Comparison of ENCODE assay signal across 1 cellular context in genomic region chr1:65459397-65459768, GRCh38.
TF ChIP-seq lines count a peak whose summit lies in the region.

No MANE protein-coding gene starts in this region.

TF ChIP-seq in WTC11, 78 proteins besides CTCF, POLR2A, EP300 and RAD21 (continued from another document):
- TF ChIP-seq, protein P1, sequence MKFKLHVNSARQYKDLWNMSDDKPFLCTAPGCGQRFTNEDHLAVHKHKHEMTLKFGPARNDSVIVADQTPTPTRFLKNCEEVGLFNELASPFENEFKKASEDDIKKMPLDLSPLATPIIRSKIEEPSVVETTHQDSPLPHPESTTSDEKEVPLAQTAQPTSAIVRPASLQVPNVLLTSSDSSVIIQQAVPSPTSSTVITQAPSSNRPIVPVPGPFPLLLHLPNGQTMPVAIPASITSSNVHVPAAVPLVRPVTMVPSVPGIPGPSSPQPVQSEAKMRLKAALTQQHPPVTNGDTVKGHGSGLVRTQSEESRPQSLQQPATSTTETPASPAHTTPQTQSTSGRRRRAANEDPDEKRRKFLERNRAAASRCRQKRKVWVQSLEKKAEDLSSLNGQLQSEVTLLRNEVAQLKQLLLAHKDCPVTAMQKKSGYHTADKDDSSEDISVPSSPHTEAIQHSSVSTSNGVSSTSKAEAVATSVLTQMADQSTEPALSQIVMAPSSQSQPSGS (CRISPR knock-in tag; IDR thresholded peaks at IDR 0.05; ENCODE audit: borderline replicate concordance, low read depth), result no peak
- TF ChIP-seq, protein P2, sequence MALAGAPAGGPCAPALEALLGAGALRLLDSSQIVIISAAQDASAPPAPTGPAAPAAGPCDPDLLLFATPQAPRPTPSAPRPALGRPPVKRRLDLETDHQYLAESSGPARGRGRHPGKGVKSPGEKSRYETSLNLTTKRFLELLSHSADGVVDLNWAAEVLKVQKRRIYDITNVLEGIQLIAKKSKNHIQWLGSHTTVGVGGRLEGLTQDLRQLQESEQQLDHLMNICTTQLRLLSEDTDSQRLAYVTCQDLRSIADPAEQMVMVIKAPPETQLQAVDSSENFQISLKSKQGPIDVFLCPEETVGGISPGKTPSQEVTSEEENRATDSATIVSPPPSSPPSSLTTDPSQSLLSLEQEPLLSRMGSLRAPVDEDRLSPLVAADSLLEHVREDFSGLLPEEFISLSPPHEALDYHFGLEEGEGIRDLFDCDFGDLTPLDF (CRISPR knock-in tag; IDR thresholded peaks at IDR 0.05), result no peak
